ENCODE assay signal across 25 cellular contexts in genomic region chr9:120399940-120400339, GRCh38.
"Had no signal": no experiment of that assay in that cellular context is flagged by ENCODE, and none has a peak within 500 bp of the region (broad histone marks: within the 10 kb centered on the region; RNA-seq: fewer than 3 reads in every experiment).

No MANE protein-coding gene starts in this region.

- DNase-seq: activated CD4-positive, alpha-beta memory T cell treated with anti-CD3 and anti-CD28 coated beads, Interleukin-2, amount 10 ng/mL, durations not matched to agents 7 days and 5 days; activated CD4-positive, alpha-beta T cell treated with anti-CD3 and anti-CD28 coated beads for 4 hours; activated CD4-positive, alpha-beta T cell treated with anti-CD3 and anti-CD28 coated beads, Interleukin-2, amount 10 ng/mL, durations not matched to agents 7 days and 5 days; activated CD4-positive, alpha-beta T cell treated with anti-CD3 and anti-CD28 coated beads, Interleukin-2, amount 50 U/mL, for 4 hours; activated CD4-positive, CD25-positive, alpha-beta regulatory T cell; activated CD4-positive, CD25-positive, alpha-beta regulatory T cell treated with anti-CD3 and anti-CD28 coated beads, Interleukin-2, amount 50 U/mL, for 72 hours; activated CD8-positive, alpha-beta memory T cell treated with anti-CD3 and anti-CD28 coated beads, Interleukin-2, amount 50 U/mL, for 48 hours; activated effector memory CD4-positive, alpha-beta T cell treated with Interleukin-2 at 50 U/mL for 16 hours; activated gamma-delta T cell treated with Interleukin-2 at 50 U/mL for 16 hours; activated naive CD4-positive, alpha-beta T cell treated with anti-CD3 and anti-CD28 coated beads, Interleukin-2, amount 50 U/mL, for 16 hours; activated naive CD4-positive, alpha-beta T cell treated with Interleukin-2 at 50 U/mL for 16 hours; activated T-cell treated with anti-CD3 and anti-CD28 coated beads, Interleukin-2, amount 50 U/mL, for 4 hours; amniotic stem cell; anterior cingulate cortex; brain microvascular endothelial cell; dorsolateral prefrontal cortex; effector memory CD4-positive, alpha-beta T cell; endodermal cell; foreskin fibroblast; T-helper 1 cell; T-helper 2 cell had no signal

- H3K4me3 Mint-ChIP-seq: activated CD4-positive, alpha-beta memory T cell treated with anti-CD3 and anti-CD28 coated beads, Interleukin-2, amount 10 ng/mL, durations not matched to agents 7 days and 5 days; activated CD4-positive, alpha-beta T cell treated with anti-CD3 and anti-CD28 coated beads, Interleukin-2, amount 10 ng/mL, durations not matched to agents 7 days and 5 days; activated naive CD8-positive, alpha-beta T cell; activated T-cell treated with anti-CD3 and anti-CD28 coated beads, Interleukin-2, amount 50 U/mL, for 4 hours; central memory CD8-positive, alpha-beta T cell; dendritic cell treated with granulocyte-macrophage colony-stimulating factor and Interleukin-4, amounts not matched to agents 40 ng/mL and 50 ng/mL, for 4 days; endodermal cell had no signal

- H3K9me3 Mint-ChIP-seq: activated CD4-positive, alpha-beta memory T cell treated with anti-CD3 and anti-CD28 coated beads, Interleukin-2, amount 10 ng/mL, durations not matched to agents 7 days and 5 days; activated CD4-positive, alpha-beta T cell treated with anti-CD3 and anti-CD28 coated beads, Interleukin-2, amount 10 ng/mL, durations not matched to agents 7 days and 5 days; activated T-cell treated with anti-CD3 and anti-CD28 coated beads, Interleukin-2, amount 50 U/mL, for 4 hours; central memory CD8-positive, alpha-beta T cell; dendritic cell treated with granulocyte-macrophage colony-stimulating factor and Interleukin-4, amounts not matched to agents 40 ng/mL and 50 ng/mL, for 4 days; endodermal cell had no signal

- ATAC-seq: activated T-cell treated with anti-CD3 and anti-CD28 coated beads, Interleukin-2, amount 50 U/mL, for 4 hours; esophagus mucosa had no signal

- H3K4me1 Mint-ChIP-seq: endodermal cell had no signal

- H3K27me3 Mint-ChIP-seq: activated CD4-positive, alpha-beta memory T cell treated with anti-CD3 and anti-CD28 coated beads, Interleukin-2, amount 10 ng/mL, durations not matched to agents 7 days and 5 days; activated CD4-positive, alpha-beta T cell treated with anti-CD3 and anti-CD28 coated beads, Interleukin-2, amount 10 ng/mL, durations not matched to agents 7 days and 5 days; activated naive CD8-positive, alpha-beta T cell; central memory CD8-positive, alpha-beta T cell; dendritic cell treated with granulocyte-macrophage colony-stimulating factor and Interleukin-4, amounts not matched to agents 40 ng/mL and 50 ng/mL, for 4 days had no signal

- H3K27ac Mint-ChIP-seq: activated CD4-positive, alpha-beta memory T cell treated with anti-CD3 and anti-CD28 coated beads, Interleukin-2, amount 10 ng/mL, durations not matched to agents 7 days and 5 days; activated CD4-positive, alpha-beta T cell treated with anti-CD3 and anti-CD28 coated beads, Interleukin-2, amount 10 ng/mL, durations not matched to agents 7 days and 5 days; activated naive CD8-positive, alpha-beta T cell; endodermal cell had no signal
